ENCODE assay signal across 17 cellular contexts in the genomic region with DNA sequence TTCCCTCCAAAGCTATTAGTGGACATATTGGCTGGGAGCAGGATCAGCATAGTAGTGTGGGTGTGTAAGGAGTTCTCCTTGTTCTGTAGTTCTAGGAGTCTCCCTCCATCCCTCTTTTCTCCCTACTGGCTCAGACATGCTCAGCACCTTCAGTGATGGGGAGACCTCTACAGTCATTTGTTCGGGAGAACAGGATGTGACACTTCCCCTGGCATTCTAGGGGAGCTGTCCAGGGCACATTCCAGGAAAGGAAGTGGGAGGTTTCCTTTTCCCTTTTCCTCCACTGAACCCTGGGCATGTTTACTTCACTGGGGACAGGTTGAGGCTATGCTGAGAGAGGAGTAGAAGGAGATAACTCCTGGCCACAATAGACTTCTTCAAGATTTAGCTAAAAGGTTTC.
DNase-seq lines count a peak whose midpoint lies in the region; ATAC-seq and TF ChIP-seq lines count a peak whose summit lies in the region.
"Had no signal": no experiment of that assay in that cellular context is flagged by ENCODE, and none has a peak within 500 bp of the region (broad histone marks: within the 10 kb centered on the region; RNA-seq: fewer than 3 reads in every experiment).

No MANE protein-coding gene starts in this region.

- DNase-seq in SK-N-SH (no peak), RPMI7951 (ENCODE audit: low read depth) (peak; percentile 21), fibroblast of pulmonary artery (ENCODE audit: low read depth) (peak; percentile 38), spleen (no peak), colonic mucosa (no peak), foreskin fibroblast (no peak)
- DNase-seq: CD4-positive, alpha-beta memory T cell; KG1; NCI-H1436 treated with DMSO at 0.1 percent for 48 hours; NCI-H2081; NCI-H510A; NCI-H774; PC-3 had no signal

- TF ChIP-seq POLR2A in spleen (IDR thresholded peaks at IDR 0.05), result no peak

- no peak overlapping the region for H2AFZ ChIP-seq in SK-N-SH (ENCODE audit: low read depth)

- H3K9me2 ChIP-seq in SK-N-SH, result no peaks in the 10 kb centered on the region

- TF ChIP-seq EP300 in SK-N-SH (IDR thresholded peaks at IDR 0.05; ENCODE audit: borderline replicate concordance in 1 of 2, low read depth in 1 of 2, low read length in 1 of 2), result no peak

- TF ChIP-seq CTCF in SK-N-SH (IDR thresholded peaks at IDR 0.05), result no peak
- TF ChIP-seq CTCF in fibroblast of pulmonary artery (IDR thresholded peaks at IDR 0.05; ENCODE audit: low read length, missing control alignments), result no peak
- TF ChIP-seq CTCF in spleen (IDR thresholded peaks at IDR 0.05 in 8 of 11, conservative IDR thresholded peaks at IDR 0.05 in 3 of 11), result no peak
- no peak for TF ChIP-seq CTCF in colonic mucosa (IDR thresholded peaks at IDR 0.05)
- no peak for TF ChIP-seq CTCF in foreskin fibroblast (IDR thresholded peaks at IDR 0.05; ENCODE audit: low read depth, low read length)

- H3K4me1 ChIP-seq in SK-N-SH (ENCODE audit: control insufficient read depth in 1 of 2, insufficient read depth in 2 of 2, low read depth in 1 of 2, low read length in 1 of 2) (no peaks in the 10 kb centered on the region), spleen (peaks cover 4 to 33% (median 11%) of the 10 kb centered on the region in 6 donors), colonic mucosa (no peaks in the 10 kb centered on the region)

- no peaks in the 10 kb centered on the region for H3K36me3 ChIP-seq in SK-N-SH (replicated peaks in 1 of 2; ENCODE audit: control insufficient read depth in 1 of 2, insufficient read depth in 2 of 2, low read length in 1 of 2)
- no peaks in the 10 kb centered on the region for H3K36me3 ChIP-seq in spleen
- no peaks in the 10 kb centered on the region for H3K36me3 ChIP-seq in colonic mucosa

- H3K4me3 ChIP-seq in SK-N-SH (ENCODE audit: low read depth in 2 of 2, low read length in 1 of 2) (no peak overlapping the region), fibroblast of pulmonary artery (replicated peaks; ENCODE audit: low read depth, low read length) (no peak overlapping the region), spleen (no peak overlapping the region), colonic mucosa (no peak overlapping the region), foreskin fibroblast (ENCODE audit: low read depth in 1 of 2, low read length in 2 of 2) (no peak overlapping the region)

- peaks cover 16% of the 10 kb centered on the region; the same call in 1 of the 2 replicates for H3K27me3 ChIP-seq in SK-N-SH (ENCODE audit: insufficient read depth)
- peaks cover 0 to 18% (median 0%) of the 10 kb centered on the region in 7 donors for H3K27me3 ChIP-seq in spleen (replicated peaks in 1 of 7)
- H3K27me3 ChIP-seq in colonic mucosa, result no peaks in the 10 kb centered on the region

- intact Hi-C loops in spleen (cut with DNase I; ENCODE audit: low total_unique reads), result no loop called here
- intact Hi-C loops in colonic mucosa (cut with DNase I), result no loop called here

- H3K27ac ChIP-seq in SK-N-SH (ENCODE audit: low read depth in 2 of 2, low read length in 1 of 2) (no peak overlapping the region), spleen (peak overlapping the region in 7 of 8 donors; percentile 0 to 61 (median 45)), colonic mucosa (no peak overlapping the region)
- H3K27ac ChIP-seq: 22Rv1 had no signal

- POLR2A ChIA-PET in SK-N-SH (lab: Yijun Ruan, JAX), result no interaction called here

- WGBS in SK-N-SH (ENCODE audit: low lambda C conversion rate), result 0% methylated on average over 1 of the region's 1 CpG
- 0 to 5% (median 0%) methylated on average over 1 of the region's 1 CpG for WGBS in spleen, 5 donors

- ATAC-seq in SK-N-SH treated with all-trans-retinoic acid at 6 μM for 48 hours, result no peak
- ATAC-seq in GM21526 (IDR thresholded peaks at IDR 0.05; ENCODE audit: low FRiP score, unreplicated experiment), result no peak
- ATAC-seq: HepG2, PC-3 had no signal

- no peak overlapping the region for H3K4me2 ChIP-seq in SK-N-SH

- H3F3A ChIP-seq in SK-N-SH (replicated peaks; ENCODE audit: insufficient read depth), result no peaks in the 10 kb centered on the region

- CTCF ChIA-PET in SK-N-SH (lab: Yijun Ruan, JAX), result interaction anchor here (1.5 to 1.6 kb wide), 2 partner anchors 9 to 31 kb away, joined by 3 to 5 read pairs; no protein-coding TSS in a partner anchor

- TF ChIP-seq RAD21 in SK-N-SH (IDR thresholded peaks at IDR 0.05; ENCODE audit: low read length), result no peak

- no peaks in the 10 kb centered on the region for H3K79me2 ChIP-seq in SK-N-SH (ENCODE audit: insufficient read depth)

- H3K9me3 ChIP-seq in SK-N-SH (no peaks in the 10 kb centered on the region), spleen (no peaks in the 10 kb centered on the region), colonic mucosa (no peaks in the 10 kb centered on the region)

- no peak overlapping the region for H3K9ac ChIP-seq in SK-N-SH
- no peak overlapping the region for H3K9ac ChIP-seq in colonic mucosa (ENCODE audit: low read depth in 2 of 2, low read length in 2 of 2)

- H4K20me1 ChIP-seq in SK-N-SH (ENCODE audit: insufficient read depth), result no peaks in the 10 kb centered on the region

TF ChIP-seq in SK-N-SH, 30 proteins besides CTCF, POLR2A, EP300 and RAD21:
- TF ChIP-seq REST (IDR thresholded peaks at IDR 0.05; ENCODE audit: low read depth, low read length), result peak; percentile 65; the same call in 1 of the 2 replicates
- TF ChIP-seq, protein P1, sequence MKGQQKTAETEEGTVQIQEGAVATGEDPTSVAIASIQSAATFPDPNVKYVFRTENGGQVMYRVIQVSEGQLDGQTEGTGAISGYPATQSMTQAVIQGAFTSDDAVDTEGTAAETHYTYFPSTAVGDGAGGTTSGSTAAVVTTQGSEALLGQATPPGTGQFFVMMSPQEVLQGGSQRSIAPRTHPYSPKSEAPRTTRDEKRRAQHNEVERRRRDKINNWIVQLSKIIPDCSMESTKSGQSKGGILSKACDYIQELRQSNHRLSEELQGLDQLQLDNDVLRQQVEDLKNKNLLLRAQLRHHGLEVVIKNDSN (IDR thresholded peaks at IDR 0.05; ENCODE audit: borderline replicate concordance, low read depth), result no peak
TF ChIP-seq in SK-N-SH: peak in this region for 1.

TF ChIP-seq in SK-N-SH treated with all-trans-retinoic acid at 6 μM for 48 hours, 23 proteins besides CTCF, POLR2A, EP300 and RAD21 (continues in another document):
- TF ChIP-seq CSDC2 (CRISPR knock-in tag; IDR thresholded peaks at IDR 0.05) (no peak), PATZ1 (CRISPR knock-in tag; IDR thresholded peaks at IDR 0.05; ENCODE audit: borderline replicate concordance) (no peak), SNAI2 (CRISPR knock-in tag; IDR thresholded peaks at IDR 0.05) (no peak), ARNTL (CRISPR knock-in tag; IDR thresholded peaks at IDR 0.05; ENCODE audit: borderline replicate concordance, low read depth) (no peak), TCF4 (CRISPR knock-in tag; IDR thresholded peaks at IDR 0.05; ENCODE audit: borderline replicate concordance) (no peak), ZNF565 (CRISPR knock-in tag; conservative IDR thresholded peaks at IDR 0.05; ENCODE audit: low read depth) (no peak), ISL1 (CRISPR knock-in tag; IDR thresholded peaks at IDR 0.05) (no peak), ZC3H10 (CRISPR knock-in tag; IDR thresholded peaks at IDR 0.05) (no peak), RARB (CRISPR knock-in tag; IDR thresholded peaks at IDR 0.05) (no peak)
- TF ChIP-seq, protein P2, sequence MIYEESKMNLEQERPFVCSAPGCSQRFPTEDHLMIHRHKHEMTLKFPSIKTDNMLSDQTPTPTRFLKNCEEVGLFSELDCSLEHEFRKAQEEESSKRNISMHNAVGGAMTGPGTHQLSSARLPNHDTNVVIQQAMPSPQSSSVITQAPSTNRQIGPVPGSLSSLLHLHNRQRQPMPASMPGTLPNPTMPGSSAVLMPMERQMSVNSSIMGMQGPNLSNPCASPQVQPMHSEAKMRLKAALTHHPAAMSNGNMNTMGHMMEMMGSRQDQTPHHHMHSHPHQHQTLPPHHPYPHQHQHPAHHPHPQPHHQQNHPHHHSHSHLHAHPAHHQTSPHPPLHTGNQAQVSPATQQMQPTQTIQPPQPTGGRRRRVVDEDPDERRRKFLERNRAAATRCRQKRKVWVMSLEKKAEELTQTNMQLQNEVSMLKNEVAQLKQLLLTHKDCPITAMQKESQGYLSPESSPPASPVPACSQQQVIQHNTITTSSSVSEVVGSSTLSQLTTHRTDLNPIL (CRISPR knock-in tag; IDR thresholded peaks at IDR 0.05; ENCODE audit: low read depth), result no peak
- TF ChIP-seq, protein P3, sequence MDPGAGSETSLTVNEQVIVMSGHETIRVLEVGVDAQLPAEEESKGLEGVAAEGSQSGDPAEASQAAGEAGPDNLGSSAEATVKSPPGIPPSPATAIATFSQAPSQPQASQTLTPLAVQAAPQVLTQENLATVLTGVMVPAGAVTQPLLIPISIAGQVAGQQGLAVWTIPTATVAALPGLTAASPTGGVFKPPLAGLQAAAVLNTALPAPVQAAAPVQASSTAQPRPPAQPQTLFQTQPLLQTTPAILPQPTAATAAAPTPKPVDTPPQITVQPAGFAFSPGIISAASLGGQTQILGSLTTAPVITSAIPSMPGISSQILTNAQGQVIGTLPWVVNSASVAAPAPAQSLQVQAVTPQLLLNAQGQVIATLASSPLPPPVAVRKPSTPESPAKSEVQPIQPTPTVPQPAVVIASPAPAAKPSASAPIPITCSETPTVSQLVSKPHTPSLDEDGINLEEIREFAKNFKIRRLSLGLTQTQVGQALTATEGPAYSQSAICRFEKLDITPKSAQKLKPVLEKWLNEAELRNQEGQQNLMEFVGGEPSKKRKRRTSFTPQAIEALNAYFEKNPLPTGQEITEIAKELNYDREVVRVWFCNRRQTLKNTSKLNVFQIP (CRISPR knock-in tag; IDR thresholded peaks at IDR 0.05; ENCODE audit: borderline replicate concordance, low read depth), result no peak

Comparison
In these comparisons a context has a peak if more than half of its experiments do, and no peak if none do; other contexts are left out.
1. DNase-seq: peak in RPMI7951 (single experiment) and fibroblast of pulmonary artery (single experiment); none in SK-N-SH (single experiment), spleen (single experiment), colonic mucosa (single experiment) and foreskin fibroblast (0 of 2).
2. H3K27ac ChIP-seq: peak in spleen (7 of 8); none in SK-N-SH (0 of 2) and colonic mucosa (single experiment).